In genomic region chr9:4970970-4971641, GRCh38 we compare ENCODE assay signal across 9 cellular contexts. TPM values are rescaled to one million over a fixed set of nuclear protein-coding genes. Genes with fewer than 3 reads are reported as not detected.
DNase-seq lines count a peak whose midpoint lies in the region; ATAC-seq, FAIRE-seq and TF ChIP-seq lines count a peak whose summit lies in the region.
"Had no signal": no experiment of that assay in that cellular context is flagged by ENCODE, and none has a peak within 500 bp of the region (broad histone marks: within the 10 kb centered on the region; RNA-seq: fewer than 3 reads in every experiment).

No MANE protein-coding gene starts in this region.

- ATAC-seq in GM19467 (IDR thresholded peaks at IDR 0.05; ENCODE audit: unreplicated experiment) (peak; percentile 75), HG03520 (IDR thresholded peaks at IDR 0.05; ENCODE audit: unreplicated experiment) (peak; percentile 89)

- BruUV-seq in Calu3 (replicated peaks; lab: Mats Ljungman, UMichigan) = TSS peak; percentile 85

- DNase-seq in Calu3 (peak; percentile 43), islet precursor cell (no peak), urothelium cell line (ENCODE audit: low spot score) (no peak), G401 (ENCODE audit: low spot score) (no peak)
- peak; percentile 57 for DNase-seq in activated T-helper 2 cell treated with anti-CD3 and anti-CD28 coated beads, Interferon-gamma antibody, Interleukin-2, Interleukin-4, amounts not matched to agents 10 μg/mL and 5 μg/mL and 100 μg/mL, durations not matched to agents 14 hours and 24 hours and 36 hours (ENCODE audit: low spot score)
- peak; percentile 75 for DNase-seq in stimulated activated CD8-positive, alpha-beta memory T cell treated with anti-CD3 and anti-CD28 coated beads, Interleukin-4, amount 100 ng/mL, for 48 hours
- DNase-seq: lower lobe of right lung had no signal

- no peak overlapping the region for H3K4me3 Mint-ChIP-seq in Calu3 (ENCODE audit: low read depth, unreplicated experiment)
- no peak overlapping the region for H3K4me3 Mint-ChIP-seq in activated T-helper 2 cell treated with anti-CD3 and anti-CD28 coated beads, Interferon-gamma antibody, Interleukin-2, Interleukin-4, amounts not matched to agents 10 μg/mL and 5 μg/mL and 100 μg/mL, durations not matched to agents 14 hours and 24 hours and 36 hours (ENCODE audit: low read depth)

- no peaks in the 10 kb centered on the region for H3K4me1 Mint-ChIP-seq in Calu3 (ENCODE audit: low read depth, unreplicated experiment)
- H3K4me1 Mint-ChIP-seq in activated T-helper 2 cell treated with anti-CD3 and anti-CD28 coated beads, Interferon-gamma antibody, Interleukin-2, Interleukin-4, amounts not matched to agents 10 μg/mL and 5 μg/mL and 100 μg/mL, durations not matched to agents 14 hours and 24 hours and 36 hours (ENCODE audit: low read depth) = peaks cover 29% of the 10 kb centered on the region

- CTCF ChIA-PET in Calu3 (lab: Charles Lee) = interaction anchor here (1.1 kb wide), 1 partner anchor 14 kb away, joined by 4 read pairs; the partner anchor contains the start of gene JAK2

- in situ Hi-C loops in G401 (cut with HindIII; ENCODE audit: low sequenced_read_pairs) = no loop called here

- H3K36me3 Mint-ChIP-seq in Calu3 (ENCODE audit: insufficient read depth, unreplicated experiment) = no peaks in the 10 kb centered on the region
- peaks cover 5% of the 10 kb centered on the region for H3K36me3 Mint-ChIP-seq in activated T-helper 2 cell treated with anti-CD3 and anti-CD28 coated beads, Interferon-gamma antibody, Interleukin-2, Interleukin-4, amounts not matched to agents 10 μg/mL and 5 μg/mL and 100 μg/mL, durations not matched to agents 14 hours and 24 hours and 36 hours (ENCODE audit: low read depth)

- H3K27ac Mint-ChIP-seq in Calu3 (ENCODE audit: unreplicated experiment) = no peak overlapping the region
- no peak overlapping the region for H3K27ac Mint-ChIP-seq in activated T-helper 2 cell treated with anti-CD3 and anti-CD28 coated beads, Interferon-gamma antibody, Interleukin-2, Interleukin-4, amounts not matched to agents 10 μg/mL and 5 μg/mL and 100 μg/mL, durations not matched to agents 14 hours and 24 hours and 36 hours

- H3K27me3 Mint-ChIP-seq in Calu3 (ENCODE audit: unreplicated experiment) = no peaks in the 10 kb centered on the region
- no peaks in the 10 kb centered on the region for H3K27me3 Mint-ChIP-seq in activated T-helper 2 cell treated with anti-CD3 and anti-CD28 coated beads, Interferon-gamma antibody, Interleukin-2, Interleukin-4, amounts not matched to agents 10 μg/mL and 5 μg/mL and 100 μg/mL, durations not matched to agents 14 hours and 24 hours and 36 hours (ENCODE audit: low read depth)

- no peak for TF ChIP-seq CTCF in Calu3 (IDR thresholded peaks at IDR 0.05; ENCODE audit: unreplicated experiment)

- H3K9me3 Mint-ChIP-seq in Calu3 (ENCODE audit: low read depth, unreplicated experiment) = no peaks in the 10 kb centered on the region
- no peaks in the 10 kb centered on the region for H3K9me3 Mint-ChIP-seq in activated T-helper 2 cell treated with anti-CD3 and anti-CD28 coated beads, Interferon-gamma antibody, Interleukin-2, Interleukin-4, amounts not matched to agents 10 μg/mL and 5 μg/mL and 100 μg/mL, durations not matched to agents 14 hours and 24 hours and 36 hours

- no peak for FAIRE-seq in urothelium cell line (lab: Jason Lieb, UNC)

- intact Hi-C loops in Calu3 (cut with micrococcal nuclease; ENCODE audit: unreplicated experiment) = no loop called here
- intact Hi-C loops in activated T-helper 2 cell treated with anti-CD3 and anti-CD28 coated beads, Interferon-gamma antibody, Interleukin-2, Interleukin-4, amounts not matched to agents 10 μg/mL and 5 μg/mL and 100 μg/mL, durations not matched to agents 14 hours and 24 hours and 36 hours (cut with micrococcal nuclease) = loop anchor here (1.0 to 2.0 kb wide), 5 partner anchors 9 to 105 kb away; partner anchors contain the start of gene JAK2

RNA-seq across cellular contexts. Expression of gene JAK2, which starts 14.0 kb away (rescaled TPM):
- total RNA-seq in Calu3 (2022) = 6.3 and 9.2 TPM in 2 replicates
- total RNA-seq in activated T-helper 2 cell treated with anti-CD3 and anti-CD28 coated beads, Interferon-gamma antibody, Interleukin-2, Interleukin-4, amounts not matched to agents 10 μg/mL and 5 μg/mL and 100 μg/mL, durations not matched to agents 14 hours and 24 hours and 36 hours = 29.4 and 32.3 TPM in 2 replicates
- 3.9 and 4.9 TPM in 2 replicates for total RNA-seq in G401 (2014; rRNA removed; shearing (Covaris generic))

Comparison
In these comparisons a context has a peak if more than half of its experiments do, and no peak if none do; other contexts are left out.
1. DNase-seq: peak in Calu3 (single experiment), activated T-helper 2 cell treated with anti-CD3 and anti-CD28 coated beads, Interferon-gamma antibody, Interleukin-2, Interleukin-4, amounts not matched to agents 10 μg/mL and 5 μg/mL and 100 μg/mL, durations not matched to agents 14 hours and 24 hours and 36 hours (single experiment) and stimulated activated CD8-positive, alpha-beta memory T cell treated with anti-CD3 and anti-CD28 coated beads, Interleukin-4, amount 100 ng/mL, for 48 hours (single experiment); none in islet precursor cell (single experiment), urothelium cell line (single experiment) and G401 (single experiment).